7 cellular contexts compared by ENCODE assay signal in the genomic region with DNA sequence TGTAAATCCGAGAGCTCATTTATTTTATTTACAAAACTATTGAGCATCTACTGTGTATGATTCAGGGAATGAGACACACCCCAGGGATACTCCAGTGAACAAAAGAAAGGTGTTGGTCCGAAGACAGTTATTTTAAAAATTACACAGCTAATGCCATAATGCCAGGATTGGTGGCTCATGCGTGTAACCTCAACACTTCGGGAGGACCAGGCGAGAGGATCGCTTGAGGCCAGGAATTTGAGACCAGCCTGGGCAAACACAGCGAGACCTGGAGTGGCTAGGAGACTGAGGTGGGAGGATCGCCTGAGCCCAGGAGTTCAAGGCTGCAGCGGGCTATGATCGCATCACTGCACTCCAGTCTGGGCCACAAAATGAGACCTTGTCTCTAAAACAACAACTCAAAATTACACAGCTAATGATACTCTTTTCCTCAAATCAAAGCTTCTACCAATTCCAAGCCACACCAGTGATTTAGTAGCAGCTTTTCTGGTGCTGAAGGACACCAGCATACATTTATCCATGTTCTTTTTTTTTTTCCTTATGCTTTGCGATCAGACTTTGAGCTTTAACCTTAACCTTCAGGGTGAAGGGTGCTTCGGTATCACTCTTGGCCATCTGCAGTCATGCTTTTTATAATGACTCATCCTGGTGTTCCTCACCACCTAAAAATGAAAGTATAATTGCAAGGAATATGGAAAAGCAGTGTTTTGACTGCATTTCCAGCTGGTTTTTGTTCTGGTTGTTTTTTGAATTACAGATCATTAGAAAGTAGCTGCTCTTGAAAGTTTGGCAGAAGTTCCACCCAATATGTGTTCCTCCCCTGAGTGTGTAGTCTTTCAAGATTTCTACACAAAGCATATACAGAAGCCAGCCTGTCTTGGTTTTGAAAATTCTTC. TPM values are rescaled to one million over a fixed set of nuclear protein-coding genes. Genes with fewer than 3 reads are reported as not detected.
DNase-seq lines count a peak whose midpoint lies in the region; ATAC-seq and TF ChIP-seq lines count a peak whose summit lies in the region.

No MANE protein-coding gene starts in this region.

- no peaks in the 10 kb centered on the region for H3K9me3 ChIP-seq in mucosa of descending colon

- no peak for TF ChIP-seq CTCF in cardiac fibroblast (IDR thresholded peaks at IDR 0.05; ENCODE audit: low read depth, low read length)
- TF ChIP-seq CTCF in mucosa of descending colon (IDR thresholded peaks at IDR 0.05), result no peak

- intact Hi-C loops in mucosa of descending colon (cut with DNase I, micrococcal nuclease), result no loop called here

- ATAC-seq in mucosa of descending colon, result peak; percentile 27

- peaks cover 21% of the 10 kb centered on the region for H3K4me1 ChIP-seq in mucosa of descending colon (ENCODE audit: low read depth)

- H3K36me3 ChIP-seq in mucosa of descending colon (ENCODE audit: low read depth), result no peaks in the 10 kb centered on the region

- peak; percentile 37 for DNase-seq in GM04504 (ENCODE audit: low read depth)
- DNase-seq in NCI-H345 treated with DMSO at 0.1 percent for 48 hours (lab: John Stamatoyannopoulos, UW; ENCODE audit: unreplicated experiment), result peak; percentile 51
- peak; percentile 44 to 46 for DNase-seq in cardiac fibroblast (ENCODE audit: low read depth in 2 of 2)
- DNase-seq in mucosa of descending colon, result peak in 1 of 3 donors; percentile 39
- DNase-seq in germinal center (ENCODE audit: low spot score), result no peak
- DNase-seq in NK-92 treated with Interleukin-12 subunit alpha and Interleukin-12 subunit beta, amount 100 ng/mL, for 24 hours (lab: John Stamatoyannopoulos, UW), result no peak
- DNase-seq in NCI-H2171 treated with DMSO at 0.1 percent for 48 hours (lab: John Stamatoyannopoulos, UW), result no peak

- H3K4me3 ChIP-seq in cardiac fibroblast (replicated peaks in 1 of 2; ENCODE audit: low read depth in 2 of 2, low read length in 2 of 2) (peak overlapping the region; percentile 67 to 81), mucosa of descending colon (no peak overlapping the region)

RNA-seq across cellular contexts. Expression of a gene that starts 1.1 kb away (rescaled TPM):
- 100 to 1,000 TPM in 1 of 3 donors, 10 to 100 TPM in 2; 63.2 to 106 (median 69.8) TPM for total RNA-seq in mucosa of descending colon

RNA-seq across cellular contexts. Expression of a gene that starts 26.9 kb away (rescaled TPM):
- 10 to 100 TPM; 10.4 to 12.8 (median 11.3) TPM for total RNA-seq in mucosa of descending colon

Comparison
In these comparisons a context has a peak if more than half of its experiments do, and no peak if none do; other contexts are left out.
1. DNase-seq: peak in GM04504 (single experiment), NCI-H345 treated with DMSO at 0.1 percent for 48 hours (single experiment) and cardiac fibroblast (2 of 2); none in germinal center (single experiment), NK-92 treated with Interleukin-12 subunit alpha and Interleukin-12 subunit beta, amount 100 ng/mL, for 24 hours (single experiment) and NCI-H2171 treated with DMSO at 0.1 percent for 48 hours (single experiment).